ENCODE assay signal across 22 cellular contexts in the genomic region with DNA sequence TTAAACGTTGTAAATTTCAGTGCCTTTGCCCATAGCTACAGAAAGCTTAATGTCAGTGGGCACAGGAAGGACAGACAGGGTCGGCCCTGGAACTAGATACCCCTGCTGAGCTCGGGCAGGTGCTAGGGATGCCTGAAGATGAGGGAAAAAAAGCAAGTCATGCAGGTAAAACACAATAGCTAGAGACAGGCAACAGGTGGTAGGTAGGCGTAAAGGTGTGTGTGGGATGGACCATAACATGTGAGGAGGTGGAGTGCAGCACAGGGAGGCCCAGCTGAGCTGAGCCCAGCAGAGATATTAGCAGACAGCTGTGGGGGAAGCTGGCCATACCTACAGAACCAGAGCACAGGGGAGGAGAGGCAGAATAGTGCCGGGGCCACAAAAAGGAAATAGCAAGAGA. TPM values are rescaled to one million over a fixed set of nuclear protein-coding genes. Genes with fewer than 3 reads are reported as not detected.
DNase-seq lines count a peak whose midpoint lies in the region; ATAC-seq and TF ChIP-seq lines count a peak whose summit lies in the region.
"Had no signal": no experiment of that assay in that cellular context is flagged by ENCODE, and none has a peak within 500 bp of the region (broad histone marks: within the 10 kb centered on the region; RNA-seq: fewer than 3 reads in every experiment).

No MANE protein-coding gene starts in this region.

- POLR2A ChIA-PET in HEK293 (lab: Yijun Ruan, JAX): no interaction called here

- CTCF ChIA-PET in HEK293 (lab: Yijun Ruan, JAX): no interaction called here

- H3K27ac ChIP-seq in HEK293 (ENCODE audit: extremely low read depth, low read depth, low read length): no peak overlapping the region
- H3K27ac ChIP-seq: SJCRH30 had no signal

- DNase-seq in NCI-H748 (lab: John Stamatoyannopoulos, UW; ENCODE audit: unreplicated experiment): peak; percentile 31
- no peak for DNase-seq in NCI-H748 treated with DMSO at 0.1 percent for 48 hours (lab: John Stamatoyannopoulos, UW)
- DNase-seq in NCI-H510A (lab: John Stamatoyannopoulos, UW): peak; percentile 6
- no peak for DNase-seq in NOMO-1 treated with dmso at 0.1 percent for 144 hours (lab: John Stamatoyannopoulos, UW; ENCODE audit: unreplicated experiment)
- DNase-seq: H7, KG1, MG63, NCI-H1105 treated with DMSO at 0.1 percent for 48 hours, NCI-H187, NCI-H2081 treated with DMSO at 0.1 percent for 48 hours, NCI-H446 treated with DMSO at 0.1 percent for 48 hours, NCI-H774, PC-3, SJCRH30, T-helper 17 cell had no signal

- H3K9me3 ChIP-seq in HEK293 (ENCODE audit: control insufficient read depth, insufficient read depth, low read depth, low read length): no peaks in the 10 kb centered on the region

- no peak overlapping the region for H3K4me3 ChIP-seq in HEK293 (ENCODE audit: low read depth, low read length)
- H3K4me3 ChIP-seq: GM12878, MG63, SJCRH30 had no signal

- no peaks in the 10 kb centered on the region for H3K4me1 ChIP-seq in HEK293 (ENCODE audit: control insufficient read depth, insufficient read depth, low read length)

- no peak for TF ChIP-seq CTCF in HEK293 (tag by site-specific recombination; IDR thresholded peaks at IDR 0.05)

- ATAC-seq in esophagus mucosa (peak; percentile 23), GM18907 (IDR thresholded peaks at IDR 0.05; ENCODE audit: unreplicated experiment) (no peak), GM21723 (IDR thresholded peaks at IDR 0.05; ENCODE audit: unreplicated experiment) (no peak)
- ATAC-seq: GM12878, PC-3, Right ventricle myocardium inferior, SK-N-SH treated with all-trans-retinoic acid at 6 μM for 48 hours, T-helper 17 cell had no signal

- no peaks in the 10 kb centered on the region for H3K36me3 ChIP-seq in HEK293 (ENCODE audit: control insufficient read depth in 2 of 2, insufficient read depth in 1 of 2, low read length in 2 of 2)
- H3K36me3 ChIP-seq: MG63, SJCRH30 had no signal

TF ChIP-seq in HEK293, 187 proteins besides CTCF, POLR2A, EP300 and RAD21 (continues in another document):
- TF ChIP-seq, protein P1, sequence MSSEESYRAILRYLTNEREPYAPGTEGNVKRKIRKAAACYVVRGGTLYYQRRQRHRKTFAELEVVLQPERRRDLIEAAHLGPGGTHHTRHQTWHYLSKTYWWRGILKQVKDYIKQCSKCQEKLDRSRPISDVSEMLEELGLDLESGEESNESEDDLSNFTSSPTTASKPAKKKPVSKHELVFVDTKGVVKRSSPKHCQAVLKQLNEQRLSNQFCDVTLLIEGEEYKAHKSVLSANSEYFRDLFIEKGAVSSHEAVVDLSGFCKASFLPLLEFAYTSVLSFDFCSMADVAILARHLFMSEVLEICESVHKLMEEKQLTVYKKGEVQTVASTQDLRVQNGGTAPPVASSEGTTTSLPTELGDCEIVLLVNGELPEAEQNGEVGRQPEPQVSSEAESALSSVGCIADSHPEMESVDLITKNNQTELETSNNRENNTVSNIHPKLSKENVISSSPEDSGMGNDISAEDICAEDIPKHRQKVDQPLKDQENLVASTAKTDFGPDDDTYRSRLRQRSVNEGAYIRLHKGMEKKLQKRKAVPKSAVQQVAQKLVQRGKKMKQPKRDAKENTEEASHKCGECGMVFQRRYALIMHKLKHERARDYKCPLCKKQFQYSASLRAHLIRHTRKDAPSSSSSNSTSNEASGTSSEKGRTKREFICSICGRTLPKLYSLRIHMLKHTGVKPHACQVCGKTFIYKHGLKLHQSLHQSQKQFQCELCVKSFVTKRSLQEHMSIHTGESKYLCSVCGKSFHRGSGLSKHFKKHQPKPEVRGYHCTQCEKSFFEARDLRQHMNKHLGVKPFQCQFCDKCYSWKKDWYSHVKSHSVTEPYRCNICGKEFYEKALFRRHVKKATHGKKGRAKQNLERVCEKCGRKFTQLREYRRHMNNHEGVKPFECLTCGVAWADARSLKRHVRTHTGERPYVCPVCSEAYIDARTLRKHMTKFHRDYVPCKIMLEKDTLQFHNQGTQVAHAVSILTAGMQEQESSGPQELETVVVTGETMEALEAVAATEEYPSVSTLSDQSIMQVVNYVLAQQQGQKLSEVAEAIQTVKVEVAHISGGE (tag by site-specific recombination; conservative IDR thresholded peaks at IDR 0.05; ENCODE audit: low read depth): no peak
- TF ChIP-seq ATF2 (tag by site-specific recombination; IDR thresholded peaks at IDR 0.05; ENCODE audit: low read depth) (no peak), ZNF555 (tag by site-specific recombination; conservative IDR thresholded peaks at IDR 0.05) (no peak), ZNF48 (tag by site-specific recombination; IDR thresholded peaks at IDR 0.05) (no peak), ZNF433 (tag by site-specific recombination; IDR thresholded peaks at IDR 0.05; ENCODE audit: low read depth) (no peak), ZNF639 (tag by site-specific recombination; IDR thresholded peaks at IDR 0.05) (no peak), INSM2 (tag by site-specific recombination; IDR thresholded peaks at IDR 0.05) (no peak), ZNF174 (tag by site-specific recombination; IDR thresholded peaks at IDR 0.05) (no peak), SCRT1 (tag by site-specific recombination; IDR thresholded peaks at IDR 0.05; ENCODE audit: borderline replicate concordance) (peak; percentile 63; the same call in 1 of the 2 replicates), ZNF544 (tag by site-specific recombination; IDR thresholded peaks at IDR 0.05) (no peak), ZNF629 (tag by site-specific recombination; IDR thresholded peaks at IDR 0.05) (no peak), GLIS2 (tag by site-specific recombination; IDR thresholded peaks at IDR 0.05) (no peak), ZEB2 (tag by site-specific recombination; IDR thresholded peaks at IDR 0.05) (no peak), RBAK (tag by site-specific recombination; IDR thresholded peaks at IDR 0.05) (no peak), TRIM28 (IDR thresholded peaks at IDR 0.05; ENCODE audit: borderline replicate concordance, low read length) (no peak), ZXDB (tag by site-specific recombination; IDR thresholded peaks at IDR 0.05) (no peak), MYNN (tag by site-specific recombination; IDR thresholded peaks at IDR 0.05; ENCODE audit: borderline replicate concordance) (no peak), ZNF221 (tag by site-specific recombination; IDR thresholded peaks at IDR 0.05; ENCODE audit: borderline replicate concordance) (no peak), ZNF423 (tag by site-specific recombination; IDR thresholded peaks at IDR 0.05) (no peak)
- TF ChIP-seq, protein P2, sequence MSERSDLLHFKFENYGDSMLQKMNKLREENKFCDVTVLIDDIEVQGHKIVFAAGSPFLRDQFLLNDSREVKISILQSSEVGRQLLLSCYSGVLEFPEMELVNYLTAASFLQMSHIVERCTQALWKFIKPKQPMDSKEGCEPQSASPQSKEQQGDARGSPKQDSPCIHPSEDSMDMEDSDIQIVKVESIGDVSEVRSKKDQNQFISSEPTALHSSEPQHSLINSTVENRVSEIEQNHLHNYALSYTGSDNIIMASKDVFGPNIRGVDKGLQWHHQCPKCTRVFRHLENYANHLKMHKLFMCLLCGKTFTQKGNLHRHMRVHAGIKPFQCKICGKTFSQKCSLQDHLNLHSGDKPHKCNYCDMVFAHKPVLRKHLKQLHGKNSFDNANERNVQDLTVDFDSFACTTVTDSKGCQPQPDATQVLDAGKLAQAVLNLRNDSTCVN (tag by site-specific recombination; optimal IDR thresholded peaks at IDR 0.05): no peak

RNA-seq across cellular contexts. Expression of gene SPATA13, which starts 27.1 kb away (rescaled TPM):
- total RNA-seq in esophagus mucosa: 2.2 TPM

Comparison
In these comparisons a context has a peak if more than half of its experiments do, and no peak if none do; other contexts are left out.
1. DNase-seq: peak in NCI-H748 (single experiment) and NCI-H510A (single experiment); none in NCI-H748 treated with DMSO at 0.1 percent for 48 hours (single experiment) and NOMO-1 treated with dmso at 0.1 percent for 144 hours (single experiment).